Comparison of ENCODE assay signal across 14 cellular contexts in genomic region chrX:150771116-150771515, GRCh38.
A peak's percentile ranks its signal among the peaks of the same experiment; 100 is the strongest.
DNase-seq lines count a peak whose midpoint lies in the region; ATAC-seq and TF ChIP-seq lines count a peak whose summit lies in the region.
"Had no signal": no experiment of that assay in that cellular context is flagged by ENCODE, and none has a peak within 500 bp of the region (broad histone marks: within the 10 kb centered on the region; RNA-seq: fewer than 3 reads in every experiment).

No MANE protein-coding gene starts in this region.

- H3K4me3 Mint-ChIP-seq in activated CD8-positive, alpha-beta memory T cell treated with anti-CD3 and anti-CD28 coated beads, Interleukin-2, amount 10 ng/mL, durations not matched to agents 7 days and 5 days, result no peak overlapping the region
- H3K4me3 Mint-ChIP-seq in chondrocyte (ENCODE audit: unreplicated experiment), result no peak overlapping the region
- H3K4me3 Mint-ChIP-seq: CD4-positive, alpha-beta memory T cell; H9 had no signal

- CTCF ChIA-PET in activated CD8-positive, alpha-beta memory T cell treated with anti-CD3 and anti-CD28 coated beads, Interleukin-2, amount 10 ng/mL, durations not matched to agents 7 days and 5 days (lab: Charles Lee), result interaction anchor here (0.7 to 2.7 kb wide), 3 partner anchors 220 to 589 kb away, joined by 3 to 77 read pairs (median 5); no protein-coding TSS in a partner anchor

- peak; percentile 44 for DNase-seq in activated CD8-positive, alpha-beta memory T cell treated with anti-CD3 and anti-CD28 coated beads for 24 hours
- DNase-seq in activated CD8-positive, alpha-beta memory T cell treated with anti-CD3 and anti-CD28 coated beads, Interleukin-2, amount 10 ng/mL, durations not matched to agents 7 days and 5 days, result no peak
- DNase-seq in NCI-H2107 treated with DMSO at 0.1 percent for 48 hours (lab: John Stamatoyannopoulos, UW; ENCODE audit: unreplicated experiment) (peak; percentile 30), chondrocyte (ENCODE audit: low spot score) (peak; percentile 83), inferior parietal cortex (ENCODE audit: extremely low spot score) (no peak), NOMO-1 (lab: John Stamatoyannopoulos, UW; ENCODE audit: unreplicated experiment in 2 of 2) (no peak)
- DNase-seq: BE2C; Caco-2; CD4-positive, alpha-beta memory T cell; DND-41; GDM1; GOT3; H9 had no signal

- H3K27ac Mint-ChIP-seq in activated CD8-positive, alpha-beta memory T cell treated with anti-CD3 and anti-CD28 coated beads, Interleukin-2, amount 10 ng/mL, durations not matched to agents 7 days and 5 days, result no peak overlapping the region
- no peak overlapping the region for H3K27ac Mint-ChIP-seq in chondrocyte (ENCODE audit: unreplicated experiment)
- H3K27ac Mint-ChIP-seq: CD4-positive, alpha-beta memory T cell; H9 had no signal

- H3K27me3 Mint-ChIP-seq in activated CD8-positive, alpha-beta memory T cell treated with anti-CD3 and anti-CD28 coated beads, Interleukin-2, amount 10 ng/mL, durations not matched to agents 7 days and 5 days, result no peaks in the 10 kb centered on the region
- no peaks in the 10 kb centered on the region for H3K27me3 Mint-ChIP-seq in chondrocyte (ENCODE audit: low read depth)
- H3K27me3 Mint-ChIP-seq: CD4-positive, alpha-beta memory T cell had no signal

- ATAC-seq in activated CD8-positive, alpha-beta memory T cell treated with anti-CD3 and anti-CD28 coated beads, Interleukin-2, amount 10 ng/mL, durations not matched to agents 7 days and 5 days, result no peak
- no peak for ATAC-seq in HG02759 (IDR thresholded peaks at IDR 0.05; ENCODE audit: unreplicated experiment)

- peaks cover 5% of the 10 kb centered on the region for H3K4me1 Mint-ChIP-seq in activated CD8-positive, alpha-beta memory T cell treated with anti-CD3 and anti-CD28 coated beads, Interleukin-2, amount 10 ng/mL, durations not matched to agents 7 days and 5 days
- H3K4me1 Mint-ChIP-seq in chondrocyte (ENCODE audit: low read depth), result peaks cover 3% of the 10 kb centered on the region

- H3K9me3 Mint-ChIP-seq in activated CD8-positive, alpha-beta memory T cell treated with anti-CD3 and anti-CD28 coated beads, Interleukin-2, amount 10 ng/mL, durations not matched to agents 7 days and 5 days (ENCODE audit: low read depth), result no peaks in the 10 kb centered on the region
- peaks cover 5% of the 10 kb centered on the region for H3K9me3 Mint-ChIP-seq in chondrocyte (ENCODE audit: low read depth)
- H3K9me3 Mint-ChIP-seq: CD4-positive, alpha-beta memory T cell had no signal

- no peak for TF ChIP-seq CTCF in chondrocyte (IDR thresholded peaks at IDR 0.05)

- H3K36me3 Mint-ChIP-seq in activated CD8-positive, alpha-beta memory T cell treated with anti-CD3 and anti-CD28 coated beads, Interleukin-2, amount 10 ng/mL, durations not matched to agents 7 days and 5 days, result no peaks in the 10 kb centered on the region
- peaks cover 5% of the 10 kb centered on the region for H3K36me3 Mint-ChIP-seq in chondrocyte (ENCODE audit: low read depth)

Comparison
In these comparisons a context has a peak if more than half of its experiments do, and no peak if none do; other contexts are left out.
1. DNase-seq: peak in activated CD8-positive, alpha-beta memory T cell treated with anti-CD3 and anti-CD28 coated beads for 24 hours (single experiment), NCI-H2107 treated with DMSO at 0.1 percent for 48 hours (single experiment) and chondrocyte (single experiment); none in activated CD8-positive, alpha-beta memory T cell treated with anti-CD3 and anti-CD28 coated beads, Interleukin-2, amount 10 ng/mL, durations not matched to agents 7 days and 5 days (single experiment), inferior parietal cortex (single experiment) and NOMO-1 (0 of 2).